Comparison of ENCODE assay signal across 1 cellular context in the genomic region with DNA sequence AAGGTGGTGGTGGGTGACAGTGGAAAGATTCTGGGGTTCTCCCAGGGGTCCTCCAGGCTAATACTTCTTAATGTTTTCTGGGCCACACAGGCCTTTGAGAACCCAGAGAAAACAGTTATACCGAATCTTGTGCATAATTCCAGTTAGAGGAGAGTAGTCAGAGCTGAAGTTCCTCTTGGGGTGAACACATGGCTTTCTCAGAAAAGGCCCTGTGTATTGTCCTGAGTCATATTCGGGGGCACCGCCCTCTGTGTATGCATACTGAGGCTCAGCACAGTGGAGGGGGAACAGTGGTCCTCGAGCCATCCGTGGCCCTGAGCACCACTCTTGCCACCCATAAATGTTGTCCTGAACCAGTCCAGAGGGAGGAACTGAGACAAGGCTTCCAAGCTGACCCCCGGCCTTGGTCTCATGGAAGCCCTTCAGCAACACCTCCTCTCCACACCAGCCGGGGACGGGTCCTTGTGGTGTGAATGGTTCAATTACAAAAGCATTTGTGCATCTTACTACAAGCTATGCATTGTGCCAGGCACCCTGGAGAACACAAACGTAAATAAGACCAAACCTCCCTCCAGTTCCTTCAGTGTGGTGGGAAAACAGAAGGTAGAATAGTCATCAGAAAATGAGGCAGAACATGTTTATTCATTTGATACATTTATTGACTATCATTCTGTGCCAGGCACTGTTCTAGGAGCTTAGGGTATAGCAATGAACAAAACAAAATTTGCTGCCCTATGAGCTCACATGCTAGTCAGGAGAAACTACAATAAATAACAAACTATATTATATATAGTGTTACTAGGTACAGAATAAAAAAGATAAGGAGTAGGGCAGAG.
A peak's percentile ranks its signal among the peaks of the same experiment; 100 is the strongest.
TF ChIP-seq lines count a peak whose summit lies in the region.

No MANE protein-coding gene starts in this region.

TF ChIP-seq in HepG2, 621 proteins besides CTCF, POLR2A, EP300 and RAD21 (continued from another document and continues in another):
- TF ChIP-seq FOXP1 (IDR thresholded peaks at IDR 0.05), result no peak
- 0 out of 2 replicates have a peak, but pooled peaks have one; percentile 16 for TF ChIP-seq FOXP1 (CRISPR knock-in tag; IDR thresholded peaks at IDR 0.05)
- no peak for TF ChIP-seq FOXK1 (CRISPR knock-in tag; IDR thresholded peaks at IDR 0.05; ENCODE audit: borderline replicate concordance, low read depth)
- TF ChIP-seq EZH2 (conservative IDR thresholded peaks at IDR 0.05; ENCODE audit: low read depth, low read length), result no peak
- TF ChIP-seq, protein P1, sequence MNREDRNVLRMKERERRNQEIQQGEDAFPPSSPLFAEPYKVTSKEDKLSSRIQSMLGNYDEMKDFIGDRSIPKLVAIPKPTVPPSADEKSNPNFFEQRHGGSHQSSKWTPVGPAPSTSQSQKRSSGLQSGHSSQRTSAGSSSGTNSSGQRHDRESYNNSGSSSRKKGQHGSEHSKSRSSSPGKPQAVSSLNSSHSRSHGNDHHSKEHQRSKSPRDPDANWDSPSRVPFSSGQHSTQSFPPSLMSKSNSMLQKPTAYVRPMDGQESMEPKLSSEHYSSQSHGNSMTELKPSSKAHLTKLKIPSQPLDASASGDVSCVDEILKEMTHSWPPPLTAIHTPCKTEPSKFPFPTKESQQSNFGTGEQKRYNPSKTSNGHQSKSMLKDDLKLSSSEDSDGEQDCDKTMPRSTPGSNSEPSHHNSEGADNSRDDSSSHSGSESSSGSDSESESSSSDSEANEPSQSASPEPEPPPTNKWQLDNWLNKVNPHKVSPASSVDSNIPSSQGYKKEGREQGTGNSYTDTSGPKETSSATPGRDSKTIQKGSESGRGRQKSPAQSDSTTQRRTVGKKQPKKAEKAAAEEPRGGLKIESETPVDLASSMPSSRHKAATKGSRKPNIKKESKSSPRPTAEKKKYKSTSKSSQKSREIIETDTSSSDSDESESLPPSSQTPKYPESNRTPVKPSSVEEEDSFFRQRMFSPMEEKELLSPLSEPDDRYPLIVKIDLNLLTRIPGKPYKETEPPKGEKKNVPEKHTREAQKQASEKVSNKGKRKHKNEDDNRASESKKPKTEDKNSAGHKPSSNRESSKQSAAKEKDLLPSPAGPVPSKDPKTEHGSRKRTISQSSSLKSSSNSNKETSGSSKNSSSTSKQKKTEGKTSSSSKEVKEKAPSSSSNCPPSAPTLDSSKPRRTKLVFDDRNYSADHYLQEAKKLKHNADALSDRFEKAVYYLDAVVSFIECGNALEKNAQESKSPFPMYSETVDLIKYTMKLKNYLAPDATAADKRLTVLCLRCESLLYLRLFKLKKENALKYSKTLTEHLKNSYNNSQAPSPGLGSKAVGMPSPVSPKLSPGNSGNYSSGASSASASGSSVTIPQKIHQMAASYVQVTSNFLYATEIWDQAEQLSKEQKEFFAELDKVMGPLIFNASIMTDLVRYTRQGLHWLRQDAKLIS (CRISPR knock-in tag; IDR thresholded peaks at IDR 0.05), result peak; percentile 93; the same call in 1 of the 2 replicates
- TF ChIP-seq MXD4 (CRISPR knock-in tag; IDR thresholded peaks at IDR 0.05), result 0 out of 2 replicates have a peak, but pooled peaks have one; percentile 59
- TF ChIP-seq ZC3H13 (CRISPR knock-in tag; IDR thresholded peaks at IDR 0.05), result peak; percentile 92
- TF ChIP-seq ONECUT2 (CRISPR knock-in tag; IDR thresholded peaks at IDR 0.05), result no peak
- TF ChIP-seq, protein P2, sequence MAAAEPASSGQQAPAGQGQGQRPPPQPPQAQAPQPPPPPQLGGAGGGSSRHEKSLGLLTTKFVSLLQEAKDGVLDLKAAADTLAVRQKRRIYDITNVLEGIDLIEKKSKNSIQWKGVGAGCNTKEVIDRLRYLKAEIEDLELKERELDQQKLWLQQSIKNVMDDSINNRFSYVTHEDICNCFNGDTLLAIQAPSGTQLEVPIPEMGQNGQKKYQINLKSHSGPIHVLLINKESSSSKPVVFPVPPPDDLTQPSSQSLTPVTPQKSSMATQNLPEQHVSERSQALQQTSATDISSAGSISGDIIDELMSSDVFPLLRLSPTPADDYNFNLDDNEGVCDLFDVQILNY (CRISPR knock-in tag; conservative IDR thresholded peaks at IDR 0.05), result peak; percentile 78; the same call in 1 of the 2 replicates
- 0 out of 2 replicates have a peak, but pooled peaks have one; percentile 58 for TF ChIP-seq DR1 (CRISPR knock-in tag; IDR thresholded peaks at IDR 0.05)
- peak; percentile 6; the same call in 1 of the 2 replicates for TF ChIP-seq PRMT3 (CRISPR knock-in tag; IDR thresholded peaks at IDR 0.05; ENCODE audit: borderline replicate concordance, low read depth)
- TF ChIP-seq ZNF790 (CRISPR knock-in tag; IDR thresholded peaks at IDR 0.05; ENCODE audit: borderline replicate concordance), result no peak
- no peak for TF ChIP-seq MZF1 (CRISPR knock-in tag; IDR thresholded peaks at IDR 0.05; ENCODE audit: borderline replicate concordance)
- TF ChIP-seq CHCHD3 (CRISPR knock-in tag; IDR thresholded peaks at IDR 0.05), result peak; percentile 74; the same call in 1 of the 2 replicates
- TF ChIP-seq KLF16 (CRISPR knock-in tag; IDR thresholded peaks at IDR 0.05), result no peak
- no peak for TF ChIP-seq SNRNP70 (IDR thresholded peaks at IDR 0.05; ENCODE audit: low read depth, low read length)
- TF ChIP-seq, protein P3, sequence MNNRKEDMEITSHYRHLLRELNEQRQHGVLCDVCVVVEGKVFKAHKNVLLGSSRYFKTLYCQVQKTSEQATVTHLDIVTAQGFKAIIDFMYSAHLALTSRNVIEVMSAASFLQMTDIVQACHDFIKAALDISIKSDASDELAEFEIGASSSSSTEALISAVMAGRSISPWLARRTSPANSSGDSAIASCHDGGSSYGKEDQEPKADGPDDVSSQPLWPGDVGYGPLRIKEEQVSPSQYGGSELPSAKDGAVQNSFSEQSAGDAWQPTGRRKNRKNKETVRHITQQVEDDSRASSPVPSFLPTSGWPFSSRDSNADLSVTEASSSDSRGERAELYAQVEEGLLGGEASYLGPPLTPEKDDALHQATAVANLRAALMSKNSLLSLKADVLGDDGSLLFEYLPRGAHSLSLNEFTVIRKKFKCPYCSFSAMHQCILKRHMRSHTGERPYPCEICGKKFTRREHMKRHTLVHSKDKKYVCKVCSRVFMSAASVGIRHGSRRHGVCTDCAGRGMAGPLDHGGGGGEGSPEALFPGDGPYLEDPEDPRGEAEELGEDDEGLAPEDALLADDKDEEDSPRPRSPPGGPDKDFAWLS (CRISPR knock-in tag; IDR thresholded peaks at IDR 0.05; ENCODE audit: borderline replicate concordance), result peak; percentile 68; the same call in 1 of the 2 replicates
- TF ChIP-seq NFYB (CRISPR knock-in tag; IDR thresholded peaks at IDR 0.05), result no peak
- 0 out of 2 replicates have a peak, but pooled peaks have one; percentile 36 for TF ChIP-seq GZF1 (CRISPR knock-in tag; IDR thresholded peaks at IDR 0.05)
- no peak; the same call in 1 of the 2 replicates for TF ChIP-seq BORCS8-MEF2B (CRISPR knock-in tag; IDR thresholded peaks at IDR 0.05)
- TF ChIP-seq AHR (CRISPR knock-in tag; IDR thresholded peaks at IDR 0.05), result peak; percentile 24; the same call in 1 of the 2 replicates
- TF ChIP-seq, protein P4, sequence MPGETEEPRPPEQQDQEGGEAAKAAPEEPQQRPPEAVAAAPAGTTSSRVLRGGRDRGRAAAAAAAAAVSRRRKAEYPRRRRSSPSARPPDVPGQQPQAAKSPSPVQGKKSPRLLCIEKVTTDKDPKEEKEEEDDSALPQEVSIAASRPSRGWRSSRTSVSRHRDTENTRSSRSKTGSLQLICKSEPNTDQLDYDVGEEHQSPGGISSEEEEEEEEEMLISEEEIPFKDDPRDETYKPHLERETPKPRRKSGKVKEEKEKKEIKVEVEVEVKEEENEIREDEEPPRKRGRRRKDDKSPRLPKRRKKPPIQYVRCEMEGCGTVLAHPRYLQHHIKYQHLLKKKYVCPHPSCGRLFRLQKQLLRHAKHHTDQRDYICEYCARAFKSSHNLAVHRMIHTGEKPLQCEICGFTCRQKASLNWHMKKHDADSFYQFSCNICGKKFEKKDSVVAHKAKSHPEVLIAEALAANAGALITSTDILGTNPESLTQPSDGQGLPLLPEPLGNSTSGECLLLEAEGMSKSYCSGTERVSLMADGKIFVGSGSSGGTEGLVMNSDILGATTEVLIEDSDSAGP (CRISPR knock-in tag; IDR thresholded peaks at IDR 0.05; ENCODE audit: borderline replicate concordance), result no peak
- no peak for TF ChIP-seq MAFG (CRISPR knock-in tag; IDR thresholded peaks at IDR 0.05)
- TF ChIP-seq, protein P5, sequence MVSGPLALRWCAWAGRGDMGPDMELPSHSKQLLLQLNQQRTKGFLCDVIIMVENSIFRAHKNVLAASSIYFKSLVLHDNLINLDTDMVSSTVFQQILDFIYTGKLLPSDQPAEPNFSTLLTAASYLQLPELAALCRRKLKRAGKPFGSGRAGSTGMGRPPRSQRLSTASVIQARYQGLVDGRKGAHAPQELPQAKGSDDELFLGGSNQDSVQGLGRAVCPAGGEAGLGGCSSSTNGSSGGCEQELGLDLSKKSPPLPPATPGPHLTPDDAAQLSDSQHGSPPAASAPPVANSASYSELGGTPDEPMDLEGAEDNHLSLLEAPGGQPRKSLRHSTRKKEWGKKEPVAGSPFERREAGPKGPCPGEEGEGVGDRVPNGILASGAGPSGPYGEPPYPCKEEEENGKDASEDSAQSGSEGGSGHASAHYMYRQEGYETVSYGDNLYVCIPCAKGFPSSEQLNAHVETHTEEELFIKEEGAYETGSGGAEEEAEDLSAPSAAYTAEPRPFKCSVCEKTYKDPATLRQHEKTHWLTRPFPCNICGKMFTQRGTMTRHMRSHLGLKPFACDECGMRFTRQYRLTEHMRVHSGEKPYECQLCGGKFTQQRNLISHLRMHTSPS (CRISPR knock-in tag; IDR thresholded peaks at IDR 0.05; ENCODE audit: low read depth), result no peak
- peak; percentile 38 for TF ChIP-seq ZNF263 (CRISPR knock-in tag; IDR thresholded peaks at IDR 0.05)
- TF ChIP-seq, protein P6, sequence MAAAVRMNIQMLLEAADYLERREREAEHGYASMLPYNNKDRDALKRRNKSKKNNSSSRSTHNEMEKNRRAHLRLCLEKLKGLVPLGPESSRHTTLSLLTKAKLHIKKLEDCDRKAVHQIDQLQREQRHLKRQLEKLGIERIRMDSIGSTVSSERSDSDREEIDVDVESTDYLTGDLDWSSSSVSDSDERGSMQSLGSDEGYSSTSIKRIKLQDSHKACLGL (CRISPR knock-in tag; IDR thresholded peaks at IDR 0.05), result no peak
- TF ChIP-seq, protein P7, sequence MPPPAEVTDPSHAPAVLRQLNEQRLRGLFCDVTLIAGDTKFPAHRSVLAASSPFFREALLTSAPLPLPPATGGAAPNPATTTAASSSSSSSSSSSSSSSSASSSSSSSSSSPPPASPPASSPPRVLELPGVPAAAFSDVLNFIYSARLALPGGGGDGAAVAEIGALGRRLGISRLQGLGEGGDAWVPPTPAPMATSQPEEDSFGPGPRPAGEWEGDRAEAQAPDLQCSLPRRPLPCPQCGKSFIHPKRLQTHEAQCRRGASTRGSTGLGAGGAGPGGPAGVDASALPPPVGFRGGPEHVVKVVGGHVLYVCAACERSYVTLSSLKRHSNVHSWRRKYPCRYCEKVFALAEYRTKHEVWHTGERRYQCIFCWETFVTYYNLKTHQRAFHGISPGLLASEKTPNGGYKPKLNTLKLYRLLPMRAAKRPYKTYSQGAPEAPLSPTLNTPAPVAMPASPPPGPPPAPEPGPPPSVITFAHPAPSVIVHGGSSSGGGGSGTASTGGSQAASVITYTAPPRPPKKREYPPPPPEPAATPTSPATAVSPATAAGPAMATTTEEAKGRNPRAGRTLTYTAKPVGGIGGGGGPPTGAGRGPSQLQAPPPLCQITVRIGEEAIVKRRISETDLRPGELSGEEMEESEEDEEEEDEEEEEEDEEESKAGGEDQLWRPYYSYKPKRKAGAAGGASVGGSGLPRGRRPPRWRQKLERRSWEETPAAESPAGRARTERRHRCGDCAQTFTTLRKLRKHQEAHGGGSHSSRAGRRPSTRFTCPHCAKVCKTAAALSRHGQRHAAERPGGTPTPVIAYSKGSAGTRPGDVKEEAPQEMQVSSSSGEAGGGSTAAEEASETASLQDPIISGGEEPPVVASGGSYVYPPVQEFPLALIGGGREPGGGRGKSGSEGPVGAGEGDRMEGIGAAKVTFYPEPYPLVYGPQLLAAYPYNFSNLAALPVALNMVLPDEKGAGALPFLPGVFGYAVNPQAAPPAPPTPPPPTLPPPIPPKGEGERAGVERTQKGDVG (CRISPR knock-in tag; IDR thresholded peaks at IDR 0.05; ENCODE audit: borderline replicate concordance), result no peak
- TF ChIP-seq, protein P8, sequence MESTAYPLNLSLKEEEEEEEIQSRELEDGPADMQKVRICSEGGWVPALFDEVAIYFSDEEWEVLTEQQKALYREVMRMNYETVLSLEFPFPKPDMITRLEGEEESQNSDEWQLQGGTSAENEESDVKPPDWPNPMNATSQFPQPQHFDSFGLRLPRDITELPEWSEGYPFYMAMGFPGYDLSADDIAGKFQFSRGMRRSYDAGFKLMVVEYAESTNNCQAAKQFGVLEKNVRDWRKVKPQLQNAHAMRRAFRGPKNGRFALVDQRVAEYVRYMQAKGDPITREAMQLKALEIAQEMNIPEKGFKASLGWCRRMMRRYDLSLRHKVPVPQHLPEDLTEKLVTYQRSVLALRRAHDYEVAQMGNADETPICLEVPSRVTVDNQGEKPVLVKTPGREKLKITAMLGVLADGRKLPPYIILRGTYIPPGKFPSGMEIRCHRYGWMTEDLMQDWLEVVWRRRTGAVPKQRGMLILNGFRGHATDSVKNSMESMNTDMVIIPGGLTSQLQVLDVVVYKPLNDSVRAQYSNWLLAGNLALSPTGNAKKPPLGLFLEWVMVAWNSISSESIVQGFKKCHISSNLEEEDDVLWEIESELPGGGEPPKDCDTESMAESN (CRISPR knock-in tag; conservative IDR thresholded peaks at IDR 0.05), result peak; percentile 83; the same call in 1 of the 2 replicates
- TF ChIP-seq NCOR1 (IDR thresholded peaks at IDR 0.05; ENCODE audit: borderline replicate concordance, low read length), result 0 out of 2 replicates have a peak, but pooled peaks have one; percentile 26
- TF ChIP-seq, protein P9, sequence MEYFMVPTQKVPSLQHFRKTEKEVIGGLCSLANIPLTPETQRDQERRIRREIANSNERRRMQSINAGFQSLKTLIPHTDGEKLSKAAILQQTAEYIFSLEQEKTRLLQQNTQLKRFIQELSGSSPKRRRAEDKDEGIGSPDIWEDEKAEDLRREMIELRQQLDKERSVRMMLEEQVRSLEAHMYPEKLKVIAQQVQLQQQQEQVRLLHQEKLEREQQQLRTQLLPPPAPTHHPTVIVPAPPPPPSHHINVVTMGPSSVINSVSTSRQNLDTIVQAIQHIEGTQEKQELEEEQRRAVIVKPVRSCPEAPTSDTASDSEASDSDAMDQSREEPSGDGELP (IDR thresholded peaks at IDR 0.05; ENCODE audit: borderline replicate concordance, low read depth), result no peak
- 0 out of 2 replicates have a peak, but pooled peaks have one; percentile 13 for TF ChIP-seq ZNF335 (CRISPR knock-in tag; IDR thresholded peaks at IDR 0.05)
- TF ChIP-seq, protein P10, sequence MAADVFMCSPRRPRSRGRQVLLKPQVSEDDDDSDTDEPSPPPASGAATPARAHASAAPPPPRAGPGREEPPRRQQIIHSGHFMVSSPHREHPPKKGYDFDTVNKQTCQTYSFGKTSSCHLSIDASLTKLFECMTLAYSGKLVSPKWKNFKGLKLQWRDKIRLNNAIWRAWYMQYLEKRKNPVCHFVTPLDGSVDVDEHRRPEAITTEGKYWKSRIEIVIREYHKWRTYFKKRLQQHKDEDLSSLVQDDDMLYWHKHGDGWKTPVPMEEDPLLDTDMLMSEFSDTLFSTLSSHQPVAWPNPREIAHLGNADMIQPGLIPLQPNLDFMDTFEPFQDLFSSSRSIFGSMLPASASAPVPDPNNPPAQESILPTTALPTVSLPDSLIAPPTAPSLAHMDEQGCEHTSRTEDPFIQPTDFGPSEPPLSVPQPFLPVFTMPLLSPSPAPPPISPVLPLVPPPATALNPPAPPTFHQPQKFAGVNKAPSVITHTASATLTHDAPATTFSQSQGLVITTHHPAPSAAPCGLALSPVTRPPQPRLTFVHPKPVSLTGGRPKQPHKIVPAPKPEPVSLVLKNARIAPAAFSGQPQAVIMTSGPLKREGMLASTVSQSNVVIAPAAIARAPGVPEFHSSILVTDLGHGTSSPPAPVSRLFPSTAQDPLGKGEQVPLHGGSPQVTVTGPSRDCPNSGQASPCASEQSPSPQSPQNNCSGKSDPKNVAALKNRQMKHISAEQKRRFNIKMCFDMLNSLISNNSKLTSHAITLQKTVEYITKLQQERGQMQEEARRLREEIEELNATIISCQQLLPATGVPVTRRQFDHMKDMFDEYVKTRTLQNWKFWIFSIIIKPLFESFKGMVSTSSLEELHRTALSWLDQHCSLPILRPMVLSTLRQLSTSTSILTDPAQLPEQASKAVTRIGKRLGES (CRISPR knock-in tag; IDR thresholded peaks at IDR 0.05; ENCODE audit: borderline replicate concordance), result peak; percentile 26; the same call in 1 of the 2 replicates
